11 cellular contexts compared by ENCODE assay signal in the genomic region with DNA sequence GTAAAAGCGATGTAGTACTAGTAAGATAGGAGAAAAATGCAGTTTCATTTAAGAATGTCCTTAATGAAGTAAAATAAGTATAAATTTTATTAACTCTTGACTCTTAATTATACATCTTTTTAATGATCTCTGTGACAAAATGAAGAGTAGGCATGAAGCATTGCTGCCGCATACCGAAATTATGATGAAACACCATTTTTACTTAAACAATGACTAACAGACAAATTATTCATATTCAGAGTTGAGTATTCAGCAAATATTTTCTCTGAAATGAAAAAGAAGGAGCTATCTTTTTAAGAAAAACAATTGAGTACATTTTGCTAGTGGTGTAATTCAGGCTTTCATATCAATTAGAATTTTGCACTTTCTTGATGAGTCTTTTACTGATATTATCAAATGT.
"Had no signal": no experiment of that assay in that cellular context is flagged by ENCODE, and none has a peak within 500 bp of the region (broad histone marks: within the 10 kb centered on the region; RNA-seq: fewer than 3 reads in every experiment).

No MANE protein-coding gene starts in this region.

- H3K9me3 ChIP-seq: ovary had no signal

- H3K27me3 ChIP-seq: ovary had no signal

- H3K27ac Mint-ChIP-seq: activated T-helper 1 cell treated with anti-CD3 and anti-CD28 coated beads, Interleukin-12 subunit alpha, Interleukin-12 subunit beta, Interleukin-2, Interleukin-4 antibody, amounts not matched to agents 30 ng/mL and 10 ng/mL and 1 ng/mL, durations not matched to agents 14 hours and 24 hours and 36 hours; nephron progenitor cell had no signal

- H3K27ac ChIP-seq: ovary had no signal

- H3K4me3 ChIP-seq: ovary had no signal

- DNase-seq: activated naive CD4-positive, alpha-beta T cell; dermis blood vessel endothelial cell; erythroblast; hippocampal formation; mesendoderm; nephron progenitor cell; ovary; stimulated activated CD4-positive, alpha-beta T cell treated with anti-CD3 and anti-CD28 coated beads, Interleukin-4, amount 100 ng/mL, for 4 hours; T-helper 9 cell had no signal

- H3K4me3 Mint-ChIP-seq: activated T-helper 1 cell treated with anti-CD3 and anti-CD28 coated beads, Interleukin-12 subunit alpha, Interleukin-12 subunit beta, Interleukin-2, Interleukin-4 antibody, amounts not matched to agents 30 ng/mL and 10 ng/mL and 1 ng/mL, durations not matched to agents 14 hours and 24 hours and 36 hours; central memory CD8-positive, alpha-beta T cell; nephron progenitor cell had no signal

- H3K4me1 Mint-ChIP-seq: central memory CD8-positive, alpha-beta T cell; nephron progenitor cell had no signal

- H3K9me3 Mint-ChIP-seq: activated T-helper 1 cell treated with anti-CD3 and anti-CD28 coated beads, Interleukin-12 subunit alpha, Interleukin-12 subunit beta, Interleukin-2, Interleukin-4 antibody, amounts not matched to agents 30 ng/mL and 10 ng/mL and 1 ng/mL, durations not matched to agents 14 hours and 24 hours and 36 hours; central memory CD8-positive, alpha-beta T cell; nephron progenitor cell had no signal

- H3K36me3 ChIP-seq: ovary had no signal
